19 cellular contexts compared by ENCODE assay signal in the genomic region with DNA sequence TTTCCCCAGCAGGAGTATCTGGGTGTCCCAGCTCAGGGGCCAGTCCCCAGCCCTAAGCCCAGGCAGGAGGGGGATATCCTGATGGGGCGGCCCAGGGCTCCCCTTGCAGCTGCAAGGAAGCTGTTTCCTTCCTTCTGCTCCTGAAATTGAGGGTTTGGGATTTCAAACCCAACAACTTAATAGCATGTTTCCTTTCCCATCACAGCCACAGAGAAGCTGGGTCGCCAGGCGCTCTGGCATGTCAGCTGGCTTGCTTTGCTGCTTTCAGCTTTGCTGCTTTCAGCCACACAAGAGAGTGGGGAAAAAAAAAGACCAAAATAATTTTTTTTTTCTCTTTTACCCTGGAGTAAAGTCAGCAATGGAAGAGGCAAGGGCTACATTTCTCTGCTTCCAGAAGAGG. TPM values are rescaled to one million over a fixed set of nuclear protein-coding genes. Genes with fewer than 3 reads are reported as not detected.
A peak's percentile ranks its signal among the peaks of the same experiment; 100 is the strongest.
DNase-seq lines count a peak whose midpoint lies in the region; ATAC-seq, FAIRE-seq and TF ChIP-seq lines count a peak whose summit lies in the region.
"Had no signal": no experiment of that assay in that cellular context is flagged by ENCODE, and none has a peak within 500 bp of the region (broad histone marks: within the 10 kb centered on the region; RNA-seq: fewer than 3 reads in every experiment).

No MANE protein-coding gene starts in this region.

- TF ChIP-seq POLR2A in GM12891 (IDR thresholded peaks at IDR 0.05; ENCODE audit: low read depth, low read length): no peak

- peaks cover 6% of the 10 kb centered on the region; the same call in 1 of the 2 replicates for H3K79me2 ChIP-seq in OCI-LY1 (ENCODE audit: insufficient read depth, low read length)

- H3K36me3 ChIP-seq in HEK293 (ENCODE audit: control insufficient read depth in 2 of 2, insufficient read depth in 1 of 2, low read length in 2 of 2) (no peaks in the 10 kb centered on the region), OCI-LY1 (ENCODE audit: insufficient read depth, low read length) (peaks cover 38% of the 10 kb centered on the region)
- H3K36me3 ChIP-seq: esophagus squamous epithelium had no signal

- H3K4me1 ChIP-seq in HEK293 (ENCODE audit: control insufficient read depth, insufficient read depth, low read length): no peaks in the 10 kb centered on the region
- peaks cover 64% of the 10 kb centered on the region for H3K4me1 ChIP-seq in OCI-LY1 (ENCODE audit: insufficient read depth, low read length, severe bottlenecking)

- no peaks in the 10 kb centered on the region for H3K9me2 ChIP-seq in OCI-LY1 (ENCODE audit: low read depth, low read length)

- peak overlapping the region; percentile 85 for H3K4me2 ChIP-seq in OCI-LY1 (ENCODE audit: low read length)

- no peaks in the 10 kb centered on the region for H3K27me3 ChIP-seq in OCI-LY1 (ENCODE audit: insufficient read depth, low read length)
- H3K27me3 ChIP-seq: esophagus squamous epithelium, gastroesophageal sphincter had no signal

- peak overlapping the region; percentile 57 for H3K9ac ChIP-seq in OCI-LY1 (ENCODE audit: low read length)

- POLR2A ChIA-PET in HEK293 (lab: Yijun Ruan, JAX): no interaction called here

- H3K27ac Mint-ChIP-seq in stimulated activated effector memory CD8-positive, alpha-beta T cell treated with anti-CD3 and anti-CD28 coated beads, Interleukin-12 subunit alpha, Interleukin-12 subunit beta, amount 100 ng/mL, for 72 hours: peak overlapping the region; percentile 40
- H3K27ac Mint-ChIP-seq: CD8-positive, alpha-beta T cell had no signal

- no peak overlapping the region for H3K4me3 Mint-ChIP-seq in stimulated activated effector memory CD8-positive, alpha-beta T cell treated with anti-CD3 and anti-CD28 coated beads, Interleukin-12 subunit alpha, Interleukin-12 subunit beta, amount 100 ng/mL, for 72 hours
- H3K4me3 Mint-ChIP-seq: CD8-positive, alpha-beta T cell had no signal

- no peak for TF ChIP-seq CTCF in HEK293 (tag by site-specific recombination; IDR thresholded peaks at IDR 0.05)
- no peak for TF ChIP-seq CTCF in OCI-LY1 (IDR thresholded peaks at IDR 0.05; ENCODE audit: low read length)

- H3K9me3 ChIP-seq in HEK293 (ENCODE audit: control insufficient read depth, insufficient read depth, low read depth, low read length): no peaks in the 10 kb centered on the region
- no peaks in the 10 kb centered on the region for H3K9me3 ChIP-seq in OCI-LY1 (ENCODE audit: low read length)
- H3K9me3 ChIP-seq: esophagus squamous epithelium, gastroesophageal sphincter had no signal

- no peaks in the 10 kb centered on the region for H3F3A ChIP-seq in OCI-LY1 (ENCODE audit: insufficient read depth, low read length)

- no peak overlapping the region for H2AFZ ChIP-seq in OCI-LY1 (ENCODE audit: low read length)

- CTCF ChIA-PET in HEK293 (lab: Yijun Ruan, JAX): interaction anchor here (0.6 kb wide), 1 partner anchor 13 kb away, joined by 4 read pairs; no protein-coding TSS in a partner anchor

- no peak overlapping the region for H3K4me3 ChIP-seq in HEK293 (ENCODE audit: low read depth, low read length)
- H3K4me3 ChIP-seq in OCI-LY1 (ENCODE audit: low read depth, low read length, poor library complexity, severe bottlenecking): peak overlapping the region; percentile 32
- H3K4me3 ChIP-seq: esophagus squamous epithelium, gastroesophageal sphincter had no signal

- H4K20me1 ChIP-seq in OCI-LY1 (ENCODE audit: insufficient read depth, low read length): no peaks in the 10 kb centered on the region

- no peak for FAIRE-seq in GM12891 (lab: Jason Lieb, UNC)

- H3K9me3 Mint-ChIP-seq in stimulated activated effector memory CD8-positive, alpha-beta T cell treated with anti-CD3 and anti-CD28 coated beads, Interleukin-12 subunit alpha, Interleukin-12 subunit beta, amount 100 ng/mL, for 72 hours: no peaks in the 10 kb centered on the region
- H3K9me3 Mint-ChIP-seq: CD8-positive, alpha-beta T cell had no signal

- ATAC-seq in stimulated activated effector memory CD8-positive, alpha-beta T cell treated with anti-CD3 and anti-CD28 coated beads, Interleukin-12 subunit alpha, Interleukin-12 subunit beta, amount 100 ng/mL, for 72 hours: no peak
- no peak for ATAC-seq in SK-N-SH treated with all-trans-retinoic acid at 6 μM for 48 hours
- ATAC-seq: CD8-positive, alpha-beta T cell; gastroesophageal sphincter had no signal

- peaks cover 28% of the 10 kb centered on the region for H3K4me1 Mint-ChIP-seq in stimulated activated effector memory CD8-positive, alpha-beta T cell treated with anti-CD3 and anti-CD28 coated beads, Interleukin-12 subunit alpha, Interleukin-12 subunit beta, amount 100 ng/mL, for 72 hours

- DNase-seq in stimulated activated effector memory CD8-positive, alpha-beta T cell treated with anti-CD3 and anti-CD28 coated beads, Interleukin-12 subunit alpha, Interleukin-12 subunit beta, amount 100 ng/mL, for 72 hours (ENCODE audit: low spot score in 2 of 2): no peak
- no peak for DNase-seq in GM12891 (ENCODE audit: insufficient read length, low spot score)
- DNase-seq in GM19238 (ENCODE audit: insufficient read length, low spot score): no peak
- DNase-seq: activated naive CD4-positive, alpha-beta T cell; activated T-cell treated with anti-CD3 and anti-CD28 coated beads, Interleukin-2, amount 50 U/mL, for 1 hour; CD8-positive, alpha-beta T cell; central memory CD4-positive, alpha-beta T cell; effector CD4-positive, alpha-beta T cell; esophagus squamous epithelium; NCI-H1092 treated with DMSO at 0.1 percent for 48 hours; NCI-H2029; occipital lobe; T-helper 9 cell had no signal

- no peak overlapping the region for H3K27ac ChIP-seq in HEK293 (ENCODE audit: extremely low read depth, low read depth, low read length)
- peak overlapping the region; percentile 73 for H3K27ac ChIP-seq in OCI-LY1 (ENCODE audit: low read depth, low read length, poor library complexity, severe bottlenecking)
- H3K27ac ChIP-seq in cingulate gyrus (ENCODE audit: low read depth, low read length): peak overlapping the region; percentile 78
- H3K27ac ChIP-seq: esophagus squamous epithelium, gastroesophageal sphincter, RWPE1 had no signal

- peaks cover 5% of the 10 kb centered on the region for H3K36me3 Mint-ChIP-seq in stimulated activated effector memory CD8-positive, alpha-beta T cell treated with anti-CD3 and anti-CD28 coated beads, Interleukin-12 subunit alpha, Interleukin-12 subunit beta, amount 100 ng/mL, for 72 hours

TF ChIP-seq in HEK293, 187 proteins besides CTCF, POLR2A, EP300 and RAD21 (continues in another document):
- TF ChIP-seq SP7 (tag by site-specific recombination; IDR thresholded peaks at IDR 0.05) (peak; percentile 83), ZBTB21 (tag by site-specific recombination; IDR thresholded peaks at IDR 0.05) (no peak)
- TF ChIP-seq, protein P1, sequence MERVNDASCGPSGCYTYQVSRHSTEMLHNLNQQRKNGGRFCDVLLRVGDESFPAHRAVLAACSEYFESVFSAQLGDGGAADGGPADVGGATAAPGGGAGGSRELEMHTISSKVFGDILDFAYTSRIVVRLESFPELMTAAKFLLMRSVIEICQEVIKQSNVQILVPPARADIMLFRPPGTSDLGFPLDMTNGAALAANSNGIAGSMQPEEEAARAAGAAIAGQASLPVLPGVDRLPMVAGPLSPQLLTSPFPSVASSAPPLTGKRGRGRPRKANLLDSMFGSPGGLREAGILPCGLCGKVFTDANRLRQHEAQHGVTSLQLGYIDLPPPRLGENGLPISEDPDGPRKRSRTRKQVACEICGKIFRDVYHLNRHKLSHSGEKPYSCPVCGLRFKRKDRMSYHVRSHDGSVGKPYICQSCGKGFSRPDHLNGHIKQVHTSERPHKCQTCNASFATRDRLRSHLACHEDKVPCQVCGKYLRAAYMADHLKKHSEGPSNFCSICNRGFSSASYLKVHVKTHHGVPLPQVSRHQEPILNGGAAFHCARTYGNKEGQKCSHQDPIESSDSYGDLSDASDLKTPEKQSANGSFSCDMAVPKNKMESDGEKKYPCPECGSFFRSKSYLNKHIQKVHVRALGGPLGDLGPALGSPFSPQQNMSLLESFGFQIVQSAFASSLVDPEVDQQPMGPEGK (tag by site-specific recombination; IDR thresholded peaks at IDR 0.05): no peak

TF ChIP-seq in GM12891, 5 proteins besides CTCF, POLR2A, EP300 and RAD21:
- TF ChIP-seq TAF1 (IDR thresholded peaks at IDR 0.05; ENCODE audit: low read depth, low read length) (no peak), POLR2AphosphoS5 (IDR thresholded peaks at IDR 0.05; ENCODE audit: low read depth, low read length) (no peak), SPI1 (IDR thresholded peaks at IDR 0.05; ENCODE audit: low read depth, low read length) (no peak), POU2F2 (IDR thresholded peaks at IDR 0.05; ENCODE audit: low read depth, low read length) (no peak), PAX5 (IDR thresholded peaks at IDR 0.05; ENCODE audit: insufficient read depth, low read length, severe bottlenecking) (no peak)

TF ChIP-seq in SK-N-SH treated with all-trans-retinoic acid at 6 μM for 48 hours, 23 proteins besides CTCF, POLR2A, EP300 and RAD21 (continues in another document):
- TF ChIP-seq POU6F1 (CRISPR knock-in tag; IDR thresholded peaks at IDR 0.05; ENCODE audit: borderline replicate concordance, low read depth): no peak

RNA-seq across cellular contexts. Expression of gene HVCN1, which starts 30.0 kb away (rescaled TPM):
- 83.4 TPM for polyA plus RNA-seq in GM12891 (2012; ENCODE audit: low read depth, missing spikeins)

RNA-seq across cellular contexts. Expression of gene TCTN1, which starts 45.0 kb away (rescaled TPM):
- 22.4 TPM for polyA plus RNA-seq in GM12891 (2012; ENCODE audit: low read depth, missing spikeins)
